ENCODE assay signal across 17 cellular contexts in the genomic region with DNA sequence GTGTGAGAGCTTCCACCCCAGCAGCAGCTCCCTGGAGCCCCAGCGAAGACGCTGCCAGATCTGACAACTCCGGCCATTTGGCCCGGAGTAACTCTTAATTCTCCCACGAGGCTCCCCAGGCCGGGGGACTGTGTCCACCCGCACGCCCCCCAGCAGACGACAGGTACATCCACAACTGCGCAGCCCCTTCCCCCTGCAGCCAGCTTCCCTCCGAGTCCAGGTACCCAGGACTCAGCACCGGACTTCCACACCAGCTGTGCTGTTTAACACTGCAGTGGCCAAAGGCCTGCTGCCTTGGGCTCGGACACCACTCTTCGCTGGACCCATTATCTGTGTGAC. TPM values are rescaled to one million over a fixed set of nuclear protein-coding genes. Genes with fewer than 3 reads are reported as not detected.
DNase-seq lines count a peak whose midpoint lies in the region; ATAC-seq, FAIRE-seq and TF ChIP-seq lines count a peak whose summit lies in the region.
"Had no signal": no experiment of that assay in that cellular context is flagged by ENCODE, and none has a peak within 500 bp of the region (broad histone marks: within the 10 kb centered on the region; RNA-seq: fewer than 3 reads in every experiment).

No MANE protein-coding gene starts in this region.

- DNase-seq in cardiac muscle cell (ENCODE audit: low read depth in 1 of 2, low spot score in 1 of 2) (no peak), left cardiac atrium (no peak), GM12878 (ENCODE audit: low read depth, low spot score) (no peak), lower lobe of right lung (no peak), transverse colon (no peak), NCI-H226 (no peak), cerebellar cortex (ENCODE audit: low spot score) (no peak), GDM1 (lab: John Stamatoyannopoulos, UW) (no peak)
- DNase-seq: activated CD4-positive, alpha-beta T cell treated with anti-CD3 and anti-CD28 coated beads for 36 hours; Calu3; OCI-M1 had no signal

- in situ Hi-C loops in GM12878 (cut with MboI) (loop anchor here (5.0 kb wide), 1 partner anchor 63 kb away; no protein-coding TSS in a partner anchor), transverse colon (cut with MboI; ENCODE audit: low pct_ligation_motif_present in 1 of 4, low pct_unique_long_range_greater_than_20kb in 1 of 4, low sequenced_read_pairs in 3 of 4) (loop anchor here in 2 of 4 donors (10.0 kb wide), 1 partner anchor 61 kb away; no protein-coding TSS in a partner anchor)

- ATAC-seq in left cardiac atrium, result no peak
- no peak for ATAC-seq in GM12878
- no peak for ATAC-seq in lower lobe of right lung
- ATAC-seq: activated CD4-positive, alpha-beta T cell treated with anti-CD3 and anti-CD28 coated beads for 36 hours; natural killer cell treated with Interleukin-12 subunit alpha and Interleukin-12 subunit beta and Interleukin-15 and Interleukin-18, amount 100 ng/mL, for 72 hours had no signal

- FAIRE-seq in GM12878 (lab: Jason Lieb, UNC), result no peak
- FAIRE-seq: endothelial cell of umbilical vein had no signal

- TF ChIP-seq RAD21 in GM12878 (IDR thresholded peaks at IDR 0.05; ENCODE audit: insufficient read depth, low read depth, low read length), result no peak

- WGBS in GM12878 (ENCODE audit: insufficient coverage, insufficient replicate concordance, low lambda C conversion rate, missing lambda C conversion rate), result 94% methylated on average over 11 of the region's 14 CpGs
- 91% methylated on average over 14 of the region's 14 CpGs; no CpG with 5 or more reads in 1 of the 2 donors for WGBS in transverse colon (ENCODE audit: low coverage in 1 of 2), 2 donors

- peaks cover 6% of the 10 kb centered on the region for H3K36me3 ChIP-seq in cardiac muscle cell
- peaks cover 8 to 32% of the 10 kb centered on the region in 2 experiments; a peak in 3 of 4 replicates for H3K36me3 ChIP-seq in GM12878 (ENCODE audit: control insufficient read depth in 2 of 2, insufficient read depth in 2 of 2, low read length in 1 of 2)
- peaks cover 26% of the 10 kb centered on the region for H3K36me3 ChIP-seq in lower lobe of right lung
- H3K36me3 ChIP-seq in transverse colon, result no peaks in the 10 kb centered on the region

- CTCF ChIA-PET in GM12878 (lab: Yijun Ruan, JAX), result interaction anchor here (1.0 to 9.0 kb wide), 22 partner anchors 8 to 158 kb away, joined by 4 to 132 read pairs (median 12); a partner anchor contains a TSS

- POLR2A ChIA-PET in GM12878 (lab: Charles Lee), result interaction anchor here (0.6 to 8.7 kb wide), 10 partner anchors 10 to 48 kb away, joined by 3 to 85 read pairs (median 10); a partner anchor contains a TSS

- TF ChIP-seq EP300 in GM12878 (IDR thresholded peaks at IDR 0.05; ENCODE audit: borderline replicate concordance in 1 of 2, control insufficient read depth in 1 of 2, low read depth in 2 of 2, low read length in 2 of 2), result no peak
- TF ChIP-seq EP300 in transverse colon (IDR thresholded peaks at IDR 0.05; ENCODE audit: low read depth), result no peak

- no peak overlapping the region for H3K4me3 ChIP-seq in cardiac muscle cell
- no peak overlapping the region for H3K4me3 ChIP-seq in GM12878
- H3K4me3 ChIP-seq in lower lobe of right lung, result peak overlapping the region; percentile 33
- no peak overlapping the region for H3K4me3 ChIP-seq in transverse colon
- H3K4me3 ChIP-seq: smooth muscle cell had no signal

- no peak overlapping the region for H3K4me2 ChIP-seq in GM12878 (ENCODE audit: control insufficient read depth, insufficient read depth)
- H3K4me2 ChIP-seq: smooth muscle cell had no signal

- H4K20me1 ChIP-seq in GM12878 (ENCODE audit: control insufficient read depth, insufficient read depth), result no peaks in the 10 kb centered on the region; the same call in 1 of the 2 replicates

- RAD21 ChIA-PET in GM12878 (lab: Charles Lee; ENCODE audit: unreplicated experiment), result interaction anchor here (1.0 to 8.6 kb wide), 19 partner anchors 11 to 155 kb away, joined by 3 to 83 read pairs (median 5); a partner anchor contains a TSS

- TF ChIP-seq POLR2A in GM12878 (IDR thresholded peaks at IDR 0.05; ENCODE audit: low read depth, low read length) (peak; percentile 45), transverse colon (IDR thresholded peaks at IDR 0.05) (no peak)

- SMC1A ChIA-PET in GM12878 (lab: Charles Lee; ENCODE audit: uncharacterized antibody, unreplicated experiment), result interaction anchor here (0.9 to 7.4 kb wide), 10 partner anchors 10 to 156 kb away, joined by 3 to 51 read pairs (median 8); no protein-coding TSS in a partner anchor

- intact Hi-C loops in left cardiac atrium (cut with DNase I) (loop anchor here (5.0 kb wide), 3 partner anchors 43 to 63 kb away; a partner anchor contains a TSS), GM12878 (cut with micrococcal nuclease; ENCODE audit: unreplicated experiment) (no loop called here), lower lobe of right lung (cut with DNase I) (loop anchor here (10.0 kb wide), 1 partner anchor 51 kb away; a partner anchor contains a TSS), transverse colon (cut with DNase I; ENCODE audit: low total_unique reads) (loop anchor here (5.0 kb wide), 1 partner anchor 63 kb away; no protein-coding TSS in a partner anchor)

- H3K27ac ChIP-seq in cardiac muscle cell, result peak overlapping the region; percentile 98
- no peak overlapping the region for H3K27ac ChIP-seq in GM12878 (ENCODE audit: control insufficient read depth, insufficient read depth)
- peak overlapping the region; percentile 85 for H3K27ac ChIP-seq in lower lobe of right lung
- H3K27ac ChIP-seq in transverse colon, result peak overlapping the region; percentile 85 to 95 (median 92)

- no peak overlapping the region for H3K9ac ChIP-seq in GM12878 (ENCODE audit: control insufficient read depth, insufficient read depth, low read length)

- no peak overlapping the region for H2AFZ ChIP-seq in GM12878 (ENCODE audit: control insufficient read depth, low read depth, low read length)

- H3K79me2 ChIP-seq in GM12878 (ENCODE audit: control insufficient read depth, insufficient read depth, low read length), result peaks cover 31% of the 10 kb centered on the region

- no TSS peak for BruUV-seq in GM12878 (replicated peaks; lab: Mats Ljungman, UMichigan)

- H3K27me3 ChIP-seq in cardiac muscle cell, result no peaks in the 10 kb centered on the region
- no peaks in the 10 kb centered on the region for H3K27me3 ChIP-seq in GM12878 (replicated peaks in 1 of 2; ENCODE audit: control insufficient read depth in 2 of 2, insufficient read depth in 2 of 2, low read length in 1 of 2)
- H3K27me3 ChIP-seq in lower lobe of right lung (ENCODE audit: low read depth), result no peaks in the 10 kb centered on the region
- H3K27me3 ChIP-seq in transverse colon, result no peaks in the 10 kb centered on the region

- H3K9me3 ChIP-seq in cardiac muscle cell (ENCODE audit: low read depth), result no peaks in the 10 kb centered on the region
- no peaks in the 10 kb centered on the region for H3K9me3 ChIP-seq in GM12878 (replicated peaks; ENCODE audit: control insufficient read depth, insufficient read depth, low read length)
- no peaks in the 10 kb centered on the region for H3K9me3 ChIP-seq in lower lobe of right lung
- no peaks in the 10 kb centered on the region for H3K9me3 ChIP-seq in transverse colon

- H3K4me1 ChIP-seq in cardiac muscle cell (ENCODE audit: low read depth) (peaks cover 54% of the 10 kb centered on the region), GM12878 (ENCODE audit: control insufficient read depth, insufficient read depth, low read length) (peaks cover 66% of the 10 kb centered on the region), lower lobe of right lung (peaks cover 87% of the 10 kb centered on the region), transverse colon (peaks cover 58 to 82% (median 73%) of the 10 kb centered on the region in 4 donors)

- TF ChIP-seq CTCF in cardiac muscle cell (IDR thresholded peaks at IDR 0.05; ENCODE audit: low read depth, low read length) (no peak), GM12878 (IDR thresholded peaks at IDR 0.05 in 2 of 3, conservative IDR thresholded peaks at IDR 0.05 in 1 of 3; ENCODE audit: control insufficient read depth in 2 of 3, extremely low read depth in 1 of 3, insufficient read depth in 1 of 3, low read depth in 3 of 3, low read length in 3 of 3) (no peak), lower lobe of right lung (IDR thresholded peaks at IDR 0.05) (no peak), transverse colon (IDR thresholded peaks at IDR 0.05) (no peak)

RNA-seq across cellular contexts. Expression of a gene that starts 7.2 kb away (rescaled TPM):
- 107 and 126 TPM in 2 replicates for total RNA-seq in cardiac muscle cell
- polyA plus RNA-seq in cardiac muscle cell, result 262 and 269 TPM in 2 replicates
- 10 to 100 TPM; 73.4 to 84.5 TPM for total RNA-seq in left cardiac atrium
- 161 and 167 TPM in 2 replicates for total RNA-seq in GM12878 (2013; cell fraction: nucleolus; rRNA removed)
- total RNA-seq in GM12878 (2014; rRNA removed), result 189 and 212 TPM in 2 replicates
- 112 and 126 TPM in 2 replicates for total RNA-seq in GM12878 (2014; rRNA removed; fragmentation: Illumina TruSeq; extraction: Trizol)
- total RNA-seq in GM12878 (2021), result 291 and 310 TPM in 2 replicates
- polyA plus RNA-seq in GM12878 (2011; ENCODE audit: low read depth), result 105 TPM
- polyA plus RNA-seq in GM12878 (2011; rRNA removed), result 134 and 329 TPM in 2 replicates
- 630 and 860 TPM in 2 replicates for polyA plus RNA-seq in GM12878 (2011; cell fraction: cytosol; rRNA removed)
- polyA plus RNA-seq in GM12878 (2011; cell fraction: nucleus; rRNA removed), result 304 and 332 TPM in 2 replicates
- polyA plus RNA-seq in GM12878 (2012), result 386 and 393 TPM in 2 replicates
- polyA plus RNA-seq in GM12878 (2014; fragmentation: Illumina TruSeq; extraction: Trizol), result 69.3 and 212 TPM in 2 replicates
- 10 to 100 TPM in 1 of 2 experiments, 1 to 10 TPM in 1; 4.4 to 28.8 TPM for polyA plus RNA-seq in GM12878 (2014; fragmentation: Nextera tagmentation; extraction: Ambion mirVana)
- 310 and 312 TPM in 2 replicates for polyA plus RNA-seq in GM12878 (2014; rRNA removed)
- polyA plus RNA-seq in GM12878 (2016; fragmentation: Nextera tagmentation; extraction: Ambion mirVana), result 100 to 1,000 TPM; 491 to 529 TPM
- 329 and 477 TPM in 2 replicates for polyA minus RNA-seq in GM12878 (2011; rRNA and poly(A)+ RNA removed)
- 131 and 150 TPM in 2 replicates for polyA minus RNA-seq in GM12878 (2011; cell fraction: cytosol; rRNA and poly(A)+ RNA removed)
- 60.8 and 82.3 TPM in 2 replicates for polyA minus RNA-seq in GM12878 (2011; cell fraction: nucleus; rRNA and poly(A)+ RNA removed)
- total RNA-seq in lower lobe of right lung, result 217 TPM
- total RNA-seq in transverse colon, result 100 to 1,000 TPM; 102 to 121 (median 106) TPM

RNA-seq across cellular contexts. Expression of a gene that starts 11.2 kb away (rescaled TPM):
- total RNA-seq in cardiac muscle cell, result 21.1 and 35.4 TPM in 2 replicates
- polyA plus RNA-seq in cardiac muscle cell, result 40.8 and 57.5 TPM in 2 replicates
- total RNA-seq in left cardiac atrium, result 1 to 10 TPM; 1.8 to 7.7 TPM
- 11.3 and 13.8 TPM in 2 replicates for total RNA-seq in GM12878 (2013; cell fraction: nucleolus; rRNA removed)
- total RNA-seq in GM12878 (2014; rRNA removed), result 93.2 and 102 TPM in 2 replicates
- total RNA-seq in GM12878 (2014; rRNA removed; fragmentation: Illumina TruSeq; extraction: Trizol), result 49.9 and 53.4 TPM in 2 replicates
- total RNA-seq in GM12878 (2021), result 89.7 and 96.3 TPM in 2 replicates
- polyA plus RNA-seq in GM12878 (2011; ENCODE audit: low read depth), result 34.9 TPM
- 32.6 and 62.7 TPM in 2 replicates for polyA plus RNA-seq in GM12878 (2011; rRNA removed)
- polyA plus RNA-seq in GM12878 (2011; cell fraction: cytosol; rRNA removed), result 161 and 278 TPM in 2 replicates
- polyA plus RNA-seq in GM12878 (2011; cell fraction: nucleus; rRNA removed), result 136 and 156 TPM in 2 replicates
- 62.9 and 70.7 TPM in 2 replicates for polyA plus RNA-seq in GM12878 (2012)
- 27.4 and 55.2 TPM in 2 replicates for polyA plus RNA-seq in GM12878 (2014; fragmentation: Illumina TruSeq; extraction: Trizol)
- 10 to 100 TPM in 1 of 2 experiments, 1 to 10 TPM in 1; 4.6 to 13.0 TPM for polyA plus RNA-seq in GM12878 (2014; fragmentation: Nextera tagmentation; extraction: Ambion mirVana)
- 127 and 128 TPM in 2 replicates for polyA plus RNA-seq in GM12878 (2014; rRNA removed)
- polyA plus RNA-seq in GM12878 (2016; fragmentation: Nextera tagmentation; extraction: Ambion mirVana), result 100 to 1,000 TPM; 168 to 175 TPM
- polyA minus RNA-seq in GM12878 (2011; rRNA and poly(A)+ RNA removed), result 92.8 and 202 TPM in 2 replicates
- 47.4 and 52.8 TPM in 2 replicates for polyA minus RNA-seq in GM12878 (2011; cell fraction: cytosol; rRNA and poly(A)+ RNA removed)
- polyA minus RNA-seq in GM12878 (2011; cell fraction: nucleus; rRNA and poly(A)+ RNA removed), result 23.5 and 34.4 TPM in 2 replicates
- total RNA-seq in lower lobe of right lung, result 6.6 TPM
- total RNA-seq in transverse colon, result 10 to 100 TPM in 1 of 4 donors, 1 to 10 TPM in 3; 7.4 to 27.9 (median 9.4) TPM

RNA-seq across cellular contexts. Expression of a gene that starts 11.6 kb away (rescaled TPM):
- total RNA-seq in cardiac muscle cell (47.7 and 85.8 TPM in 2 replicates), left cardiac atrium (10 to 100 TPM; 20.8 to 30.9 TPM), GM12878 (2014; rRNA removed) (60.7 and 79.9 TPM in 2 replicates), GM12878 (2014; rRNA removed; fragmentation: Illumina TruSeq; extraction: Trizol) (51.9 and 54.3 TPM in 2 replicates), GM12878 (2021) (45.8 and 47.0 TPM in 2 replicates), lower lobe of right lung (38.6 TPM), transverse colon (10 to 100 TPM; 33.7 to 82.4 (median 60.4) TPM)
- polyA plus RNA-seq in cardiac muscle cell (23.6 and 40.1 TPM in 2 replicates), GM12878 (2011; rRNA removed) (46.3 and 58.9 TPM in 2 replicates), GM12878 (2014; fragmentation: Illumina TruSeq; extraction: Trizol) (70.8 and 77.9 TPM in 2 replicates), GM12878 (2014; fragmentation: Nextera tagmentation; extraction: Ambion mirVana) (10 to 100 TPM; 50.3 to 98.8 TPM), GM12878 (2014; rRNA removed) (51.2 and 68.7 TPM in 2 replicates), GM12878 (2016; fragmentation: Nextera tagmentation; extraction: Ambion mirVana) (10 to 100 TPM; 36.1 to 41.3 TPM)
- total RNA-seq in GM12878 (2013; cell fraction: nucleolus; rRNA removed), result 58.4 and 68.9 TPM in 2 replicates
- polyA plus RNA-seq in GM12878 (2011; ENCODE audit: low read depth), result 95.9 TPM
- polyA plus RNA-seq in GM12878 (2011; cell fraction: cytosol; rRNA removed), result 72.4 and 108 TPM in 2 replicates
- 100 and 117 TPM in 2 replicates for polyA plus RNA-seq in GM12878 (2011; cell fraction: nucleus; rRNA removed)
- 54.5 and 55.0 TPM in 2 replicates for polyA plus RNA-seq in GM12878 (2012)
- polyA minus RNA-seq in GM12878 (2011; rRNA and poly(A)+ RNA removed), result 66.9 and 116 TPM in 2 replicates
- polyA minus RNA-seq in GM12878 (2011; cell fraction: cytosol; rRNA and poly(A)+ RNA removed), result 25.5 and 26.8 TPM in 2 replicates
- polyA minus RNA-seq in GM12878 (2011; cell fraction: nucleus; rRNA and poly(A)+ RNA removed), result 18.5 and 31.9 TPM in 2 replicates

RNA-seq across cellular contexts. Expression of a gene that starts 29.4 kb away (rescaled TPM):
- total RNA-seq in cardiac muscle cell (not detected in 2 replicates), left cardiac atrium (not detected), GM12878 (2014; rRNA removed) (2.1 and 5.9 TPM in 2 replicates), GM12878 (2014; rRNA removed; fragmentation: Illumina TruSeq; extraction: Trizol) (1.6 and 1.9 TPM in 2 replicates), GM12878 (2021) (3.1 and 4.4 TPM in 2 replicates), lower lobe of right lung (not detected), transverse colon (not detected)
- polyA plus RNA-seq in cardiac muscle cell (not detected in 2 replicates), GM12878 (2011; rRNA removed) (2.2 and 3.5 TPM in 2 replicates), GM12878 (2014; fragmentation: Illumina TruSeq; extraction: Trizol) (0.22 and 1.4 TPM in 2 replicates), GM12878 (2014; fragmentation: Nextera tagmentation; extraction: Ambion mirVana) (under 1 TPM; 0.20 to 0.48 TPM), GM12878 (2014; rRNA removed) (4.8 and 5.6 TPM in 2 replicates), GM12878 (2016; fragmentation: Nextera tagmentation; extraction: Ambion mirVana) (1 to 10 TPM; 3.0 to 4.5 TPM)
- 3.6 and 5.5 TPM in 2 replicates for total RNA-seq in GM12878 (2013; cell fraction: nucleolus; rRNA removed)
- 1.5 TPM for polyA plus RNA-seq in GM12878 (2011; ENCODE audit: low read depth)
- 4.1 and 4.5 TPM in 2 replicates for polyA plus RNA-seq in GM12878 (2011; cell fraction: cytosol; rRNA removed)
- 5.0 and 11.8 TPM in 2 replicates for polyA plus RNA-seq in GM12878 (2011; cell fraction: nucleus; rRNA removed)
- 3.6 and 6.7 TPM in 2 replicates for polyA plus RNA-seq in GM12878 (2012)
- 2.9 and 5.1 TPM in 2 replicates for polyA minus RNA-seq in GM12878 (2011; rRNA and poly(A)+ RNA removed)
- 2.7 TPM in 1 of 2 replicates, not detected in the other for polyA minus RNA-seq in GM12878 (2011; cell fraction: cytosol; rRNA and poly(A)+ RNA removed)
- 0.36 and 4.7 TPM in 2 replicates for polyA minus RNA-seq in GM12878 (2011; cell fraction: nucleus; rRNA and poly(A)+ RNA removed)
- total RNA-seq: activated CD4-positive, alpha-beta T cell treated with anti-CD3 and anti-CD28 coated beads for 36 hours; Calu3; endothelial cell of umbilical vein; left colon; natural killer cell treated with Interleukin-12 subunit alpha and Interleukin-12 subunit beta and Interleukin-15 and Interleukin-18, amount 100 ng/mL, for 72 hours; smooth muscle cell had no signal
- polyA plus RNA-seq: AG04450, endothelial cell of umbilical vein, urinary bladder had no signal

RNA-seq across cellular contexts. Expression of a gene that starts 38.4 kb away (rescaled TPM):
- total RNA-seq in cardiac muscle cell (15.0 and 65.2 TPM in 2 replicates), left cardiac atrium (1 to 10 TPM in 1 of 2 donors, under 1 TPM in 1; 0.16 to 1.6 TPM), GM12878 (2014; rRNA removed) (104 and 105 TPM in 2 replicates), GM12878 (2014; rRNA removed; fragmentation: Illumina TruSeq; extraction: Trizol) (64.3 and 74.8 TPM in 2 replicates), GM12878 (2021) (73.8 and 76.9 TPM in 2 replicates), lower lobe of right lung (1.8 TPM), transverse colon (1 to 10 TPM; 1.2 to 7.9 (median 3.6) TPM)
- polyA plus RNA-seq in cardiac muscle cell (17.7 and 112 TPM in 2 replicates), GM12878 (2011; rRNA removed) (41.0 and 49.0 TPM in 2 replicates), GM12878 (2014; fragmentation: Illumina TruSeq; extraction: Trizol) (31.4 and 51.7 TPM in 2 replicates), GM12878 (2014; fragmentation: Nextera tagmentation; extraction: Ambion mirVana) (10 to 100 TPM; 89.2 to 92.4 TPM), GM12878 (2014; rRNA removed) (115 and 119 TPM in 2 replicates), GM12878 (2016; fragmentation: Nextera tagmentation; extraction: Ambion mirVana) (100 to 1,000 TPM; 163 to 175 TPM)
- 25.6 and 33.4 TPM in 2 replicates for total RNA-seq in GM12878 (2013; cell fraction: nucleolus; rRNA removed)
- polyA plus RNA-seq in GM12878 (2011; ENCODE audit: low read depth), result 23.5 TPM
- 49.0 and 62.8 TPM in 2 replicates for polyA plus RNA-seq in GM12878 (2011; cell fraction: cytosol; rRNA removed)
- 34.8 and 41.5 TPM in 2 replicates for polyA plus RNA-seq in GM12878 (2011; cell fraction: nucleus; rRNA removed)
- polyA plus RNA-seq in GM12878 (2012), result 38.2 and 42.6 TPM in 2 replicates
- 43.5 and 58.7 TPM in 2 replicates for polyA minus RNA-seq in GM12878 (2011; rRNA and poly(A)+ RNA removed)
- 15.9 and 16.1 TPM in 2 replicates for polyA minus RNA-seq in GM12878 (2011; cell fraction: cytosol; rRNA and poly(A)+ RNA removed)
- polyA minus RNA-seq in GM12878 (2011; cell fraction: nucleus; rRNA and poly(A)+ RNA removed), result 15.5 and 29.3 TPM in 2 replicates
